In the genomic region with DNA sequence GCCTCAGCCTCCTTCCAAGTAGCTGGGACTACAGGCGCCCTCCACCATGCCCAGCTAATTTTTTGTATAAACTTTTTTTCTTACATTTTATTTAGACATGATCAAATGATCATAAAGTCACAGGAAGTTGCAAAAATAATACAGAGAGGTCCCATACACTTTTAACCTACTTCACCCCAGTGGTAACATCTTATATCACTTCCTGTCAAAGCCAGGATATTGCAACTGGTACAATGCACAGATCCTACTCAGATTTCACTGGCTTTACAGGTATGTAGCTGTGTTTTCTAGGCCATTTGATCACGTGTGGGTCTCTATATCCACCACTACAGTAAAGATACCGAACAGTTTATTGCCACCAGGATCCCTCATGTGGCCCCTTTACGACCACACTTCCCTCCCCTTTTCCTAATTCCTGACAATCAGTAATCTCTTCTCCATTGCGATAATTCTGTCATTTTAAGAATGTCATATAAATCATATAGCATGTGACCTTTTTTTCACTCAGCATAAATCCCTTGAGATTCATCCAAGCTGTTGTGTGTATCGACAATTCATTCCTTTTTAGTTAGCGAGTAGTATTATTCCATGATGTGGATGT, we compare ENCODE assay signal across 2 cellular contexts.
A peak's percentile ranks its signal among the peaks of the same experiment; 100 is the strongest.
TF ChIP-seq lines count a peak whose summit lies in the region.

No MANE protein-coding gene starts in this region.

TF ChIP-seq in HEK293T, 16 proteins besides CTCF, POLR2A, EP300 and RAD21:
- TF ChIP-seq ELF4 (IDR thresholded peaks at IDR 0.05) = no peak
- peak; percentile 68 for TF ChIP-seq PKNOX1 (IDR thresholded peaks at IDR 0.05)
TF ChIP-seq in HEK293T: peak in this region for 1.

TF ChIP-seq in K562, 482 proteins besides CTCF, POLR2A, EP300 and RAD21:
- no peak for TF ChIP-seq SMARCE1 (IDR thresholded peaks at IDR 0.05)
- no peak for TF ChIP-seq SMARCB1 (IDR thresholded peaks at IDR 0.05; ENCODE audit: insufficient read length, low read depth)
- TF ChIP-seq MEIS2 (IDR thresholded peaks at IDR 0.05; ENCODE audit: partially characterized antibody) = peak; percentile 21
